1 cellular context compared by ENCODE assay signal in genomic region chr3:39466988-39467387, GRCh38.
TF ChIP-seq lines count a peak whose summit lies in the region.

No MANE protein-coding gene starts in this region.

TF ChIP-seq in GM23338, 12 proteins besides CTCF, POLR2A, EP300 and RAD21:
- TF ChIP-seq ZNF462 (CRISPR knock-in tag; IDR thresholded peaks at IDR 0.05), result no peak
- TF ChIP-seq ZNF114 (CRISPR knock-in tag; IDR thresholded peaks at IDR 0.05), result no peak
- TF ChIP-seq ETS1 (IDR thresholded peaks at IDR 0.05), result no peak
- no peak for TF ChIP-seq EZH2 (IDR thresholded peaks at IDR 0.05; ENCODE audit: low read depth, unreplicated experiment)
- TF ChIP-seq POLR2AphosphoS5 (IDR thresholded peaks at IDR 0.05; ENCODE audit: low read depth), result no peak
- no peak for TF ChIP-seq CREB1 (CRISPR knock-in tag; IDR thresholded peaks at IDR 0.05; ENCODE audit: low read depth)
